Comparison of ENCODE assay signal across 14 cellular contexts in genomic region chr17:82979718-82980117, GRCh38.
A peak's percentile ranks its signal among the peaks of the same experiment; 100 is the strongest.
DNase-seq lines count a peak whose midpoint lies in the region; ATAC-seq and TF ChIP-seq lines count a peak whose summit lies in the region.
"Had no signal": no experiment of that assay in that cellular context is flagged by ENCODE, and none has a peak within 500 bp of the region (broad histone marks: within the 10 kb centered on the region; RNA-seq: fewer than 3 reads in every experiment).

No MANE protein-coding gene starts in this region.

- no peak overlapping the region for H3K4me2 ChIP-seq in GM23338

- peaks cover 0 to 6% (median 5%) of the 10 kb centered on the region in 4 donors for H3K4me1 ChIP-seq in liver (ENCODE audit: control insufficient read depth in 4 of 4, insufficient read depth in 4 of 4, low read length in 3 of 4)
- no peaks in the 10 kb centered on the region for H3K4me1 ChIP-seq in ascending aorta
- 0 out of 2 replicates have a peak, but pooled peaks cover 5% of the 10 kb centered on the region for H3K4me1 ChIP-seq in GM23338 (ENCODE audit: insufficient read depth)

- no peaks in the 10 kb centered on the region for H3K79me2 ChIP-seq in GM23338 (replicated peaks; ENCODE audit: insufficient read depth)

- TF ChIP-seq RAD21 in liver (IDR thresholded peaks at IDR 0.05), result peak in 1 of 2 donors; percentile 10

- H2AFZ ChIP-seq in GM23338, result no peak overlapping the region

- H3K9me2 ChIP-seq in GM23338 (ENCODE audit: insufficient read depth), result no peaks in the 10 kb centered on the region

- H3K9me3 Mint-ChIP-seq in natural killer cell (no peaks in the 10 kb centered on the region), GM23338 (no peaks in the 10 kb centered on the region)
- no peaks in the 10 kb centered on the region for H3K9me3 Mint-ChIP-seq in natural killer cell treated with Interleukin-12 subunit alpha and Interleukin-12 subunit beta and Interleukin-15 and Interleukin-18, amount 100 ng/mL, for 72 hours

- H3K27me3 ChIP-seq in liver (ENCODE audit: control insufficient read depth in 4 of 4, insufficient read depth in 4 of 4, low read length in 3 of 4) (no peaks in the 10 kb centered on the region), ascending aorta (no peaks in the 10 kb centered on the region), GM23338 (ENCODE audit: insufficient read depth) (no peaks in the 10 kb centered on the region)
- H3K27me3 ChIP-seq: MG63, SJSA1 had no signal

- H3K36me3 Mint-ChIP-seq in natural killer cell (no peaks in the 10 kb centered on the region), T-helper 17 cell (ENCODE audit: low read depth) (no peaks in the 10 kb centered on the region), GM23338 (ENCODE audit: low read depth) (peaks cover 4% of the 10 kb centered on the region; the same call in 2 of the 3 replicates)
- no peaks in the 10 kb centered on the region for H3K36me3 Mint-ChIP-seq in natural killer cell treated with Interleukin-12 subunit alpha and Interleukin-12 subunit beta and Interleukin-15 and Interleukin-18, amount 100 ng/mL, for 72 hours

- H4K20me1 ChIP-seq in GM23338 (replicated peaks; ENCODE audit: insufficient read depth), result no peaks in the 10 kb centered on the region

- ATAC-seq in natural killer cell, result no peak
- no peak for ATAC-seq in natural killer cell treated with Interleukin-12 subunit alpha and Interleukin-12 subunit beta and Interleukin-15 and Interleukin-18, amount 100 ng/mL, for 72 hours
- no peak for ATAC-seq in T-helper 17 cell
- no peak for ATAC-seq in GM23338

- peak overlapping the region; percentile 71 to 74 for H3K27ac Mint-ChIP-seq in natural killer cell
- peak overlapping the region in 1 of 2 donors; percentile 48 for H3K27ac Mint-ChIP-seq in natural killer cell treated with Interleukin-12 subunit alpha and Interleukin-12 subunit beta and Interleukin-15 and Interleukin-18, amount 100 ng/mL, for 72 hours
- H3K27ac Mint-ChIP-seq in T-helper 17 cell, result peak overlapping the region; percentile 95
- no peak overlapping the region for H3K27ac Mint-ChIP-seq in GM23338

- H3F3A ChIP-seq in GM23338 (replicated peaks; ENCODE audit: low read depth), result no peaks in the 10 kb centered on the region

- H3K27me3 Mint-ChIP-seq in natural killer cell (ENCODE audit: low read depth in 2 of 2), result no peaks in the 10 kb centered on the region
- H3K27me3 Mint-ChIP-seq in natural killer cell treated with Interleukin-12 subunit alpha and Interleukin-12 subunit beta and Interleukin-15 and Interleukin-18, amount 100 ng/mL, for 72 hours, result no peaks in the 10 kb centered on the region
- H3K27me3 Mint-ChIP-seq in T-helper 17 cell, result no peaks in the 10 kb centered on the region
- no peaks in the 10 kb centered on the region for H3K27me3 Mint-ChIP-seq in GM23338 (ENCODE audit: insufficient read depth, low read depth, poor library complexity)

- TF ChIP-seq CTCF in natural killer cell (IDR thresholded peaks at IDR 0.05) (no peak), liver (IDR thresholded peaks at IDR 0.05; ENCODE audit: low read depth, low read length, missing input control) (no peak), ascending aorta (IDR thresholded peaks at IDR 0.05) (no peak), GM23338 (conservative IDR thresholded peaks at IDR 0.05; ENCODE audit: low read depth in 2 of 2) (no peak)

- H3K36me3 ChIP-seq in liver (ENCODE audit: control insufficient read depth in 4 of 4, insufficient read depth in 3 of 4, low read depth in 1 of 4, low read length in 3 of 4), result no peaks in the 10 kb centered on the region
- H3K36me3 ChIP-seq in ascending aorta, result no peaks in the 10 kb centered on the region
- no peaks in the 10 kb centered on the region for H3K36me3 ChIP-seq in GM23338 (ENCODE audit: insufficient read depth)
- H3K36me3 ChIP-seq: MG63, SJSA1 had no signal

- H3K4me1 Mint-ChIP-seq in natural killer cell (peaks cover 21 to 31% of the 10 kb centered on the region in 2 donors), T-helper 17 cell (peaks cover 23% of the 10 kb centered on the region), GM23338 (peaks cover 9% of the 10 kb centered on the region)
- peaks cover 19 to 20% of the 10 kb centered on the region in 2 donors for H3K4me1 Mint-ChIP-seq in natural killer cell treated with Interleukin-12 subunit alpha and Interleukin-12 subunit beta and Interleukin-15 and Interleukin-18, amount 100 ng/mL, for 72 hours (ENCODE audit: low read depth in 2 of 2)

- H3K4me3 Mint-ChIP-seq in natural killer cell, result no peak overlapping the region
- H3K4me3 Mint-ChIP-seq in natural killer cell treated with Interleukin-12 subunit alpha and Interleukin-12 subunit beta and Interleukin-15 and Interleukin-18, amount 100 ng/mL, for 72 hours, result no peak overlapping the region
- no peak overlapping the region for H3K4me3 Mint-ChIP-seq in T-helper 17 cell
- no peak overlapping the region for H3K4me3 Mint-ChIP-seq in GM23338

- no peak overlapping the region for H3K9ac ChIP-seq in liver (ENCODE audit: low read depth in 1 of 2, low read length in 2 of 2)

- H3K27ac ChIP-seq in liver (ENCODE audit: low read depth in 1 of 2, low read length in 2 of 2), result peak overlapping the region in 1 of 2 donors; percentile 13
- no peak overlapping the region for H3K27ac ChIP-seq in ascending aorta
- H3K27ac ChIP-seq in GM23338 (ENCODE audit: low read depth), result no peak overlapping the region
- H3K27ac ChIP-seq: C4-2B, SJSA1 had no signal

- H3K9me3 ChIP-seq in T-helper 17 cell (ENCODE audit: control insufficient read depth, low read length, poor library complexity, severe bottlenecking) (no peaks in the 10 kb centered on the region), liver (ENCODE audit: control insufficient read depth in 4 of 4, low read length in 3 of 4) (no peaks in the 10 kb centered on the region), ascending aorta (no peaks in the 10 kb centered on the region)
- H3K9me3 ChIP-seq: MG63, SJSA1 had no signal

- intact Hi-C loops in natural killer cell (cut with micrococcal nuclease), result loop anchor here (10.0 kb wide), 1 partner anchor 65 kb away; no protein-coding TSS in a partner anchor
- intact Hi-C loops in ascending aorta (cut with DNase I), result no loop called here

- H3K4me3 ChIP-seq in liver (ENCODE audit: low read depth in 1 of 3, low read length in 3 of 3) (no peak overlapping the region), ascending aorta (no peak overlapping the region), GM23338 (no peak overlapping the region)
- H3K4me3 ChIP-seq: MG63, SJSA1 had no signal

- WGBS in liver, result 39% methylated on average over 1 of the region's 1 CpG

- DNase-seq in natural killer cell (no peak), T-helper 17 cell (no peak), NCI-H524 treated with DMSO at 0.1 percent for 48 hours (lab: John Stamatoyannopoulos, UW) (no peak), ascending aorta (ENCODE audit: low spot score in 2 of 2) (no peak), GM23338 (ENCODE audit: low spot score) (no peak)
- DNase-seq in natural killer cell treated with Interleukin-12 subunit alpha and Interleukin-12 subunit beta and Interleukin-15 and Interleukin-18, amount 100 ng/mL, for 72 hours (ENCODE audit: low spot score), result no peak
- DNase-seq: DMS79, MG63, NCI-H1092 treated with DMSO at 0.1 percent for 48 hours, NCI-H2081 treated with DMSO at 0.1 percent for 48 hours, NCI-H510A treated with DMSO at 0.1 percent for 48 hours had no signal

TF ChIP-seq in liver, 16 proteins besides CTCF, POLR2A, EP300 and RAD21 (continues in another document):
- no peak for TF ChIP-seq REST (IDR thresholded peaks at IDR 0.05)

TF ChIP-seq in GM23338, 12 proteins besides CTCF, POLR2A, EP300 and RAD21 (continues in another document):
- TF ChIP-seq ZNF114 (CRISPR knock-in tag; IDR thresholded peaks at IDR 0.05) (no peak), NANOG (IDR thresholded peaks at IDR 0.05; ENCODE audit: borderline replicate concordance) (no peak), POLR2AphosphoS5 (IDR thresholded peaks at IDR 0.05; ENCODE audit: low read depth) (no peak), STAT1 (IDR thresholded peaks at IDR 0.05; ENCODE audit: unreplicated experiment) (no peak), EZH2phosphoT487 (IDR thresholded peaks at IDR 0.05; ENCODE audit: unreplicated experiment) (no peak), ZNF331 (CRISPR knock-in tag; IDR thresholded peaks at IDR 0.05; ENCODE audit: low read depth) (no peak), JUNB (IDR thresholded peaks at IDR 0.05; ENCODE audit: unreplicated experiment) (no peak), EZH2 (IDR thresholded peaks at IDR 0.05; ENCODE audit: low read depth, unreplicated experiment) (no peak), REST (IDR thresholded peaks at IDR 0.05; ENCODE audit: unreplicated experiment) (no peak)
